ENCODE assay signal across 5 cellular contexts in genomic region chr7:112581529-112581928, GRCh38.
"Had no signal": no experiment of that assay in that cellular context is flagged by ENCODE, and none has a peak within 500 bp of the region (broad histone marks: within the 10 kb centered on the region; RNA-seq: fewer than 3 reads in every experiment).

No MANE protein-coding gene starts in this region.

- H2AFZ ChIP-seq: GM23338 had no signal

- H3K4me3 Mint-ChIP-seq: GM23338, H9, IgD-negative memory B cell had no signal

- DNase-seq: H9, HCEC 1CT had no signal

- H3K27ac Mint-ChIP-seq: GM23338, H9, IgD-negative memory B cell had no signal

- H3K9me3 Mint-ChIP-seq: GM23338, H9 had no signal

- H3K4me3 ChIP-seq: GM23338 had no signal

- ATAC-seq: GM23338, HepG2 had no signal

- H3K4me1 Mint-ChIP-seq: H9, IgD-negative memory B cell had no signal

- H3K36me3 Mint-ChIP-seq: IgD-negative memory B cell had no signal

- H3K4me2 ChIP-seq: GM23338 had no signal
